In the genomic region with DNA sequence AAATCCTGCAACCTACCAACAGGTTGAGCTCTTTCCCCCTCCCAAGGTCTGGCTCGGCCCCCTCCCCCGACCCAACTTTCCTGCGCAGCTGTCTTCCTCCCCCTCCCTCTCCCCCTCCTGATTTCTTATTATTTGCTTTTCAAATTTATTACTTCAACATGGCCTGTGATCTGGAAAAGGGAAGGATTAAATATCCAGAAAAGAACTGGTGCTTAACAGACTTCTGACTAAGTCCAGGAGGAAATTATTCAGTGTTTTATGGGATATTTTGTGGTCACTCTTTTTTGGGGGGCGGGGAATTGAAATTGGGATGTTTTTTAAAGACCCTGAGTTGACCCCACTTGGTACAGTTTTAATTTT, we compare ENCODE assay signal across 8 cellular contexts. TPM values are rescaled to one million over a fixed set of nuclear protein-coding genes. Genes with fewer than 3 reads are reported as not detected.
DNase-seq lines count a peak whose midpoint lies in the region; ATAC-seq and TF ChIP-seq lines count a peak whose summit lies in the region.

No MANE protein-coding gene starts in this region.

- H3K4me3 ChIP-seq in body of pancreas (peak overlapping the region; percentile 43 to 93), aorta (ENCODE audit: low read length in 2 of 2) (peak overlapping the region; percentile 90 to 95)

- WGBS in body of pancreas, 2 donors: 10 to 13% methylated on average over 4 of the region's 4 CpGs
- 5 to 9% methylated on average over 4 of the region's 4 CpGs for WGBS in aorta, 2 donors

- H3K27ac ChIP-seq in body of pancreas: peak overlapping the region; percentile 93 to 99 (median 96)
- H3K27ac ChIP-seq in aorta (ENCODE audit: low read depth in 1 of 2, low read length in 2 of 2): peak overlapping the region in 1 of 2 donors; percentile 79

- DNase-seq in ACHN: peak; percentile 37
- DNase-seq in HT-29 (ENCODE audit: low spot score): peak; percentile 55
- no peak for DNase-seq in body of pancreas
- no peak for DNase-seq in memory B cell (ENCODE audit: low spot score in 2 of 2)
- DNase-seq in aorta: no peak

- peaks cover 3% of the 10 kb centered on the region for H3K36me3 Mint-ChIP-seq in memory B cell

- TF ChIP-seq POLR2A in body of pancreas (IDR thresholded peaks at IDR 0.05): no peak

- no peak for TF ChIP-seq CTCF in body of pancreas (IDR thresholded peaks at IDR 0.05)

- ATAC-seq in body of pancreas: peak; percentile 22
- ATAC-seq in memory B cell (ENCODE audit: low read depth): no peak
- no peak for ATAC-seq in aorta (ENCODE audit: low FRiP score)
- no peak for ATAC-seq in HG03342 (IDR thresholded peaks at IDR 0.05; ENCODE audit: unreplicated experiment)
- ATAC-seq in HG03442 (IDR thresholded peaks at IDR 0.05; ENCODE audit: unreplicated experiment): no peak
- ATAC-seq in GM18520 (IDR thresholded peaks at IDR 0.05; ENCODE audit: unreplicated experiment): no peak

- H3K4me1 ChIP-seq in body of pancreas (peaks cover 29% of the 10 kb centered on the region), aorta (ENCODE audit: control insufficient read depth in 1 of 2, insufficient read depth in 2 of 2, low read length in 2 of 2) (peaks cover 2 to 3% of the 10 kb centered on the region in 2 donors)

- H3K9me3 Mint-ChIP-seq in memory B cell: no peaks in the 10 kb centered on the region

- H3K9me3 ChIP-seq in body of pancreas (no peaks in the 10 kb centered on the region), aorta (ENCODE audit: control insufficient read depth, low read length) (no peaks in the 10 kb centered on the region)

- in situ Hi-C loops in ACHN (cut with HindIII; ENCODE audit: low pct_ligation_motif_present, low pct_unique_long_range_greater_than_20kb, low sequenced_read_pairs): loop anchor here (25.0 kb wide), 1 partner anchor 142 kb away; no protein-coding TSS in a partner anchor

- peak overlapping the region; percentile 95 for H3K4me3 Mint-ChIP-seq in memory B cell

- peak overlapping the region; percentile 96 for H3K27ac Mint-ChIP-seq in memory B cell

- H3K36me3 ChIP-seq in body of pancreas (replicated peaks in 1 of 2; ENCODE audit: insufficient read depth in 1 of 2, low read depth in 2 of 2): no peaks in the 10 kb centered on the region
- H3K36me3 ChIP-seq in aorta (ENCODE audit: control insufficient read depth in 1 of 2, insufficient read depth in 2 of 2, low read length in 1 of 2): no peaks in the 10 kb centered on the region

- intact Hi-C loops in body of pancreas (cut with DNase I): no loop called here
- intact Hi-C loops in aorta (cut with DNase I): loop anchor here (2.0 to 5.0 kb wide), 9 partner anchors 35 to 327 kb away; no protein-coding TSS in a partner anchor

- H3K4me1 Mint-ChIP-seq in memory B cell: peaks cover 20% of the 10 kb centered on the region

- no peaks in the 10 kb centered on the region for H3K27me3 ChIP-seq in body of pancreas
- H3K27me3 ChIP-seq in aorta (ENCODE audit: control insufficient read depth in 1 of 2, insufficient read depth in 2 of 2, low read length in 1 of 2): no peaks in the 10 kb centered on the region

- no peaks in the 10 kb centered on the region for H3K27me3 Mint-ChIP-seq in memory B cell

RNA-seq across cellular contexts. Expression of a gene that starts 2.5 kb away (rescaled TPM):
- total RNA-seq in HT-29 (2014; rRNA removed; shearing (Covaris generic)): 16.9 and 18.9 TPM in 2 replicates
- total RNA-seq in body of pancreas (10 to 100 TPM; 16.1 to 17.1 TPM), aorta (100 to 1,000 TPM in 1 of 2 donors, 10 to 100 TPM in 1; 66.2 to 143 TPM)
- polyA plus RNA-seq in aorta: 10 to 100 TPM in 1 of 2 donors, 1 to 10 TPM in 1; 7.8 to 33.2 TPM

Comparison
In these comparisons a context has a peak if more than half of its experiments do, and no peak if none do; other contexts are left out.
1. DNase-seq: peak in ACHN (single experiment) and HT-29 (single experiment); none in body of pancreas (0 of 4), memory B cell (0 of 2) and aorta (0 of 2).